1 cellular context compared by ENCODE assay signal in the genomic region with DNA sequence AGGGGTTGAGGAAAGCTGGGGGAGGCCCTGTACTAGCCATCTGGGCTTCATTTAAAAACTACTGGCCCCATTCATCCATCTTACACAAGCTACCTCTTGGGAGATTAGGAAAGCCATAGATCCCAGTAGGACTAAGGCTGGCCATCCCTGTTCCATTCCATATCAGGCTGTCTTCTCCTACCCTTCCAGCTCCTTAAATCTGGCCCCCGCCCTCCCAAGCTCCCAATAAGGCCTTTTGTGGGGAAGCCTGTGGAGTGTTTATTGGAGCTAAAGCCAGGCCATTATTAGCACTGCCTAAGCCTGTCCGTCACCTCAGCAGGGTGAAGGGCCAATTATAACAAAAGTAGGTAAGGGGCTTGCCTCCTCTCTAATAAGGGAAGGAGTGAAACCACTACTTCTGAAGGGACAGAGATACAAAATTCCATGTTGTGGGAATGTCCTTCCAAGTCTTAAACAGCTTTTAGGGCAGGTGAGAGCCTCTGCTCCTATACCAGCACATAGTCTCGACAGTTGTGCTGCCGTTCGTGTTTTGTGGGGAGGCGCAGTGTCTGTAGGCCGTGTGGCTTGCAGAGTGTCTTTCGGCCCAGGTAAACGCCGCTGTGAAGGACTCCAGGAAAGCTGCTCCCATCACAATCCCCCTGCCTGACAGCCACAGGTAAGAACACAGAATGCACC.
TF ChIP-seq lines count a peak whose summit lies in the region.

No MANE protein-coding gene starts in this region.

TF ChIP-seq in GM23338, 12 proteins besides CTCF, POLR2A, EP300 and RAD21:
- TF ChIP-seq, protein P1, sequence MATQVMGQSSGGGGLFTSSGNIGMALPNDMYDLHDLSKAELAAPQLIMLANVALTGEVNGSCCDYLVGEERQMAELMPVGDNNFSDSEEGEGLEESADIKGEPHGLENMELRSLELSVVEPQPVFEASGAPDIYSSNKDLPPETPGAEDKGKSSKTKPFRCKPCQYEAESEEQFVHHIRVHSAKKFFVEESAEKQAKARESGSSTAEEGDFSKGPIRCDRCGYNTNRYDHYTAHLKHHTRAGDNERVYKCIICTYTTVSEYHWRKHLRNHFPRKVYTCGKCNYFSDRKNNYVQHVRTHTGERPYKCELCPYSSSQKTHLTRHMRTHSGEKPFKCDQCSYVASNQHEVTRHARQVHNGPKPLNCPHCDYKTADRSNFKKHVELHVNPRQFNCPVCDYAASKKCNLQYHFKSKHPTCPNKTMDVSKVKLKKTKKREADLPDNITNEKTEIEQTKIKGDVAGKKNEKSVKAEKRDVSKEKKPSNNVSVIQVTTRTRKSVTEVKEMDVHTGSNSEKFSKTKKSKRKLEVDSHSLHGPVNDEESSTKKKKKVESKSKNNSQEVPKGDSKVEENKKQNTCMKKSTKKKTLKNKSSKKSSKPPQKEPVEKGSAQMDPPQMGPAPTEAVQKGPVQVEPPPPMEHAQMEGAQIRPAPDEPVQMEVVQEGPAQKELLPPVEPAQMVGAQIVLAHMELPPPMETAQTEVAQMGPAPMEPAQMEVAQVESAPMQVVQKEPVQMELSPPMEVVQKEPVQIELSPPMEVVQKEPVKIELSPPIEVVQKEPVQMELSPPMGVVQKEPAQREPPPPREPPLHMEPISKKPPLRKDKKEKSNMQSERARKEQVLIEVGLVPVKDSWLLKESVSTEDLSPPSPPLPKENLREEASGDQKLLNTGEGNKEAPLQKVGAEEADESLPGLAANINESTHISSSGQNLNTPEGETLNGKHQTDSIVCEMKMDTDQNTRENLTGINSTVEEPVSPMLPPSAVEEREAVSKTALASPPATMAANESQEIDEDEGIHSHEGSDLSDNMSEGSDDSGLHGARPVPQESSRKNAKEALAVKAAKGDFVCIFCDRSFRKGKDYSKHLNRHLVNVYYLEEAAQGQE (IDR thresholded peaks at IDR 0.05; ENCODE audit: unreplicated experiment), result no peak
- TF ChIP-seq, protein P2, sequence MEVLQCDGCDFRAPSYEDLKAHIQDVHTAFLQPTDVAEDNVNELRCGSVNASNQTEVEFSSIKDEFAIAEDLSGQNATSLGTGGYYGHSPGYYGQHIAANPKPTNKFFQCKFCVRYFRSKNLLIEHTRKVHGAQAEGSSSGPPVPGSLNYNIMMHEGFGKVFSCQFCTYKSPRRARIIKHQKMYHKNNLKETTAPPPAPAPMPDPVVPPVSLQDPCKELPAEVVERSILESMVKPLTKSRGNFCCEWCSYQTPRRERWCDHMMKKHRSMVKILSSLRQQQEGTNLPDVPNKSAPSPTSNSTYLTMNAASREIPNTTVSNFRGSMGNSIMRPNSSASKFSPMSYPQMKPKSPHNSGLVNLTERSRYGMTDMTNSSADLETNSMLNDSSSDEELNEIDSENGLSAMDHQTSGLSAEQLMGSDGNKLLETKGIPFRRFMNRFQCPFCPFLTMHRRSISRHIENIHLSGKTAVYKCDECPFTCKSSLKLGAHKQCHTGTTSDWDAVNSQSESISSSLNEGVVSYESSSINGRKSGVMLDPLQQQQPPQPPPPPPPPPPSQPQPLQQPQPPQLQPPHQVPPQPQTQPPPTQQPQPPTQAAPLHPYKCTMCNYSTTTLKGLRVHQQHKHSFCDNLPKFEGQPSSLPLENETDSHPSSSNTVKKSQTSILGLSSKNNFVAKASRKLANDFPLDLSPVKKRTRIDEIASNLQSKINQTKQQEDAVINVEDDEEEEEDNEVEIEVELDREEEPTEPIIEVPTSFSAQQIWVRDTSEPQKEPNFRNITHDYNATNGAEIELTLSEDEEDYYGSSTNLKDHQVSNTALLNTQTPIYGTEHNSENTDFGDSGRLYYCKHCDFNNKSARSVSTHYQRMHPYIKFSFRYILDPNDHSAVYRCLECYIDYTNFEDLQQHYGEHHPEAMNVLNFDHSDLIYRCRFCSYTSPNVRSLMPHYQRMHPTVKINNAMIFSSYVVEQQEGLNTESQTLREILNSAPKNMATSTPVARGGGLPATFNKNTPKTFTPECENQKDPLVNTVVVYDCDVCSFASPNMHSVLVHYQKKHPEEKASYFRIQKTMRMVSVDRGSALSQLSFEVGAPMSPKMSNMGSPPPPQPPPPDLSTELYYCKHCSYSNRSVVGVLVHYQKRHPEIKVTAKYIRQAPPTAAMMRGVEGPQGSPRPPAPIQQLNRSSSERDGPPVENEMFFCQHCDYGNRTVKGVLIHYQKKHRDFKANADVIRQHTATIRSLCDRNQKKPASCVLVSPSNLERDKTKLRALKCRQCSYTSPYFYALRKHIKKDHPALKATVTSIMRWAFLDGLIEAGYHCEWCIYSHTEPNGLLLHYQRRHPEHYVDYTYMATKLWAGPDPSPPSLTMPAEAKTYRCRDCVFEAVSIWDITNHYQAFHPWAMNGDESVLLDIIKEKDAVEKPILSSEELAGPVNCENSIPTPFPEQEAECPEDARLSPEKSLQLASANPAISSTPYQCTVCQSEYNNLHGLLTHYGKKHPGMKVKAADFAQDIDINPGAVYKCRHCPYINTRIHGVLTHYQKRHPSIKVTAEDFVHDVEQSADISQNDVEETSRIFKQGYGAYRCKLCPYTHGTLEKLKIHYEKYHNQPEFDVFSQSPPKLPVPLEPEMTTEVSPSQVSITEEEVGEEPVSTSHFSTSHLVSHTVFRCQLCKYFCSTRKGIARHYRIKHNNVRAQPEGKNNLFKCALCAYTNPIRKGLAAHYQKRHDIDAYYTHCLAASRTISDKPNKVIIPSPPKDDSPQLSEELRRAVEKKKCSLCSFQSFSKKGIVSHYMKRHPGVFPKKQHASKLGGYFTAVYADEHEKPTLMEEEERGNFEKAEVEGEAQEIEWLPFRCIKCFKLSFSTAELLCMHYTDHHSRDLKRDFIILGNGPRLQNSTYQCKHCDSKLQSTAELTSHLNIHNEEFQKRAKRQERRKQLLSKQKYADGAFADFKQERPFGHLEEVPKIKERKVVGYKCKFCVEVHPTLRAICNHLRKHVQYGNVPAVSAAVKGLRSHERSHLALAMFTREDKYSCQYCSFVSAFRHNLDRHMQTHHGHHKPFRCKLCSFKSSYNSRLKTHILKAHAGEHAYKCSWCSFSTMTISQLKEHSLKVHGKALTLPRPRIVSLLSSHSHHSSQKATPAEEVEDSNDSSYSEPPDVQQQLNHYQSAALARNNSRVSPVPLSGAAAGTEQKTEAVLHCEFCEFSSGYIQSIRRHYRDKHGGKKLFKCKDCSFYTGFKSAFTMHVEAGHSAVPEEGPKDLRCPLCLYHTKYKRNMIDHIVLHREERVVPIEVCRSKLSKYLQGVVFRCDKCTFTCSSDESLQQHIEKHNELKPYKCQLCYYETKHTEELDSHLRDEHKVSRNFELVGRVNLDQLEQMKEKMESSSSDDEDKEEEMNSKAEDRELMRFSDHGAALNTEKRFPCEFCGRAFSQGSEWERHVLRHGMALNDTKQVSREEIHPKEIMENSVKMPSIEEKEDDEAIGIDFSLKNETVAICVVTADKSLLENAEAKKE (CRISPR knock-in tag; IDR thresholded peaks at IDR 0.05), result no peak
- TF ChIP-seq JUNB (IDR thresholded peaks at IDR 0.05; ENCODE audit: unreplicated experiment) (no peak), EZH2 (IDR thresholded peaks at IDR 0.05; ENCODE audit: low read depth, unreplicated experiment) (no peak), EZH2phosphoT487 (IDR thresholded peaks at IDR 0.05; ENCODE audit: unreplicated experiment) (no peak), ZNF114 (CRISPR knock-in tag; IDR thresholded peaks at IDR 0.05) (no peak), ZNF331 (CRISPR knock-in tag; IDR thresholded peaks at IDR 0.05; ENCODE audit: low read depth) (no peak), CREB1 (CRISPR knock-in tag; IDR thresholded peaks at IDR 0.05; ENCODE audit: low read depth) (no peak), NANOG (IDR thresholded peaks at IDR 0.05; ENCODE audit: borderline replicate concordance) (no peak), STAT1 (IDR thresholded peaks at IDR 0.05; ENCODE audit: unreplicated experiment) (no peak), POLR2AphosphoS5 (IDR thresholded peaks at IDR 0.05; ENCODE audit: low read depth) (no peak; the same call in 1 of the 2 replicates)
- TF ChIP-seq, protein P3, sequence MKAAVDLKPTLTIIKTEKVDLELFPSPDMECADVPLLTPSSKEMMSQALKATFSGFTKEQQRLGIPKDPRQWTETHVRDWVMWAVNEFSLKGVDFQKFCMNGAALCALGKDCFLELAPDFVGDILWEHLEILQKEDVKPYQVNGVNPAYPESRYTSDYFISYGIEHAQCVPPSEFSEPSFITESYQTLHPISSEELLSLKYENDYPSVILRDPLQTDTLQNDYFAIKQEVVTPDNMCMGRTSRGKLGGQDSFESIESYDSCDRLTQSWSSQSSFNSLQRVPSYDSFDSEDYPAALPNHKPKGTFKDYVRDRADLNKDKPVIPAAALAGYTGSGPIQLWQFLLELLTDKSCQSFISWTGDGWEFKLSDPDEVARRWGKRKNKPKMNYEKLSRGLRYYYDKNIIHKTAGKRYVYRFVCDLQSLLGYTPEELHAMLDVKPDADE (IDR thresholded peaks at IDR 0.05), result no peak
